In genomic region chr11:63938481-63939350, GRCh38 we compare ENCODE assay signal across 8 cellular contexts. TPM values are rescaled to one million over a fixed set of nuclear protein-coding genes. Genes with fewer than 3 reads are reported as not detected.
DNase-seq lines count a peak whose midpoint lies in the region; ATAC-seq and TF ChIP-seq lines count a peak whose summit lies in the region.

NAA40 (plus strand) TSS chr11:63939002; CDS start chr11:63939097, 95 bp downstream.

- H3K27me3 Mint-ChIP-seq in GM23338 (ENCODE audit: insufficient read depth, low read depth, poor library complexity) (peaks cover 18% of the 10 kb centered on the region), natural killer cell (ENCODE audit: low read depth in 2 of 2) (no peaks in the 10 kb centered on the region)

- peaks cover 8% of the 10 kb centered on the region for H3K4me1 ChIP-seq in GM23338 (ENCODE audit: insufficient read depth)

- peak within 1 kb of the TSS; percentile 76 for H3K4me3 ChIP-seq in GM23338

- peak within 1 kb of the TSS; percentile 97 for H2AFZ ChIP-seq in GM23338

- DNase-seq in EH (ENCODE audit: low read depth) (peak; percentile 96), GM23338 (ENCODE audit: low spot score) (peak; percentile 96), Kasumi-1 (lab: John Stamatoyannopoulos, UW) (peak; percentile 96), RKO (ENCODE audit: low spot score) (peak; percentile 98), activated T-helper 1 cell treated with Interleukin-2 at 50 U/mL for 16 hours (ENCODE audit: low read depth) (peak; percentile 88), fibroblast of gingiva (ENCODE audit: low read depth) (peak; percentile 94), natural killer cell (peak; percentile 91)
- peak; percentile 71 to 91 (median 84) for DNase-seq in stimulated activated naive CD4-positive, alpha-beta T cell (lab: John Stamatoyannopoulos, UW)

- H3K4me3 Mint-ChIP-seq in GM23338, result peak within 1 kb of the TSS; percentile 81
- peak within 1 kb of the TSS; percentile 89 for H3K4me3 Mint-ChIP-seq in natural killer cell

- no peaks in the 10 kb centered on the region; the same call in 2 of the 3 replicates for H3K36me3 Mint-ChIP-seq in GM23338 (ENCODE audit: low read depth)
- H3K36me3 Mint-ChIP-seq in natural killer cell, result no peaks in the 10 kb centered on the region

- H3K27ac Mint-ChIP-seq in GM23338 (peak within 1 kb of the TSS; percentile 87), natural killer cell (peak within 1 kb of the TSS; percentile 83 to 91)

- no peaks in the 10 kb centered on the region for H3K36me3 ChIP-seq in GM23338 (ENCODE audit: insufficient read depth)

- peaks cover 14% of the 10 kb centered on the region for H3K4me1 Mint-ChIP-seq in GM23338
- peaks cover 30 to 31% of the 10 kb centered on the region in 2 donors for H3K4me1 Mint-ChIP-seq in natural killer cell

- ATAC-seq in GM23338, result peak; percentile 89
- peak; percentile 89 to 94 (median 91) for ATAC-seq in natural killer cell

- peak within 1 kb of the TSS; percentile 96 for H3K4me2 ChIP-seq in GM23338

- H3F3A ChIP-seq in GM23338 (replicated peaks; ENCODE audit: low read depth), result peaks cover 23% of the 10 kb centered on the region

- no peaks in the 10 kb centered on the region for H3K9me2 ChIP-seq in GM23338 (ENCODE audit: insufficient read depth)

- peaks cover 46% of the 10 kb centered on the region for H3K79me2 ChIP-seq in GM23338 (replicated peaks; ENCODE audit: insufficient read depth)

- H4K20me1 ChIP-seq in GM23338 (replicated peaks; ENCODE audit: insufficient read depth), result peaks cover 24% of the 10 kb centered on the region

- H3K9me3 Mint-ChIP-seq in GM23338 (no peaks in the 10 kb centered on the region), natural killer cell (no peaks in the 10 kb centered on the region)

- intact Hi-C loops in natural killer cell (cut with micrococcal nuclease), result loop anchor here (2.0 to 5.0 kb wide), 3 partner anchors 50 to 100 kb away; partner anchors contain the start of gene MARK2

- H3K27me3 ChIP-seq in GM23338 (ENCODE audit: insufficient read depth), result no peaks in the 10 kb centered on the region

- TF ChIP-seq CTCF in GM23338 (conservative IDR thresholded peaks at IDR 0.05; ENCODE audit: low read depth in 2 of 2) (no peak), natural killer cell (IDR thresholded peaks at IDR 0.05) (no peak)

- peak within 1 kb of the TSS; percentile 95 for H3K27ac ChIP-seq in GM23338 (ENCODE audit: low read depth)

TF ChIP-seq in GM23338, 12 proteins besides CTCF, POLR2A, EP300 and RAD21 (continues in another document):
- TF ChIP-seq, protein P1, sequence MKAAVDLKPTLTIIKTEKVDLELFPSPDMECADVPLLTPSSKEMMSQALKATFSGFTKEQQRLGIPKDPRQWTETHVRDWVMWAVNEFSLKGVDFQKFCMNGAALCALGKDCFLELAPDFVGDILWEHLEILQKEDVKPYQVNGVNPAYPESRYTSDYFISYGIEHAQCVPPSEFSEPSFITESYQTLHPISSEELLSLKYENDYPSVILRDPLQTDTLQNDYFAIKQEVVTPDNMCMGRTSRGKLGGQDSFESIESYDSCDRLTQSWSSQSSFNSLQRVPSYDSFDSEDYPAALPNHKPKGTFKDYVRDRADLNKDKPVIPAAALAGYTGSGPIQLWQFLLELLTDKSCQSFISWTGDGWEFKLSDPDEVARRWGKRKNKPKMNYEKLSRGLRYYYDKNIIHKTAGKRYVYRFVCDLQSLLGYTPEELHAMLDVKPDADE (IDR thresholded peaks at IDR 0.05), result no peak
- TF ChIP-seq ZNF331 (CRISPR knock-in tag; IDR thresholded peaks at IDR 0.05; ENCODE audit: low read depth) (no peak), CREB1 (CRISPR knock-in tag; IDR thresholded peaks at IDR 0.05; ENCODE audit: low read depth) (peak; percentile 98), NANOG (IDR thresholded peaks at IDR 0.05; ENCODE audit: borderline replicate concordance) (no peak), STAT1 (IDR thresholded peaks at IDR 0.05; ENCODE audit: unreplicated experiment) (no peak), EZH2phosphoT487 (IDR thresholded peaks at IDR 0.05; ENCODE audit: unreplicated experiment) (no peak), POLR2AphosphoS5 (IDR thresholded peaks at IDR 0.05; ENCODE audit: low read depth) (no peak; the same call in 1 of the 2 replicates), ZNF114 (CRISPR knock-in tag; IDR thresholded peaks at IDR 0.05) (no peak), JUNB (IDR thresholded peaks at IDR 0.05; ENCODE audit: unreplicated experiment) (no peak)
- TF ChIP-seq, protein P2, sequence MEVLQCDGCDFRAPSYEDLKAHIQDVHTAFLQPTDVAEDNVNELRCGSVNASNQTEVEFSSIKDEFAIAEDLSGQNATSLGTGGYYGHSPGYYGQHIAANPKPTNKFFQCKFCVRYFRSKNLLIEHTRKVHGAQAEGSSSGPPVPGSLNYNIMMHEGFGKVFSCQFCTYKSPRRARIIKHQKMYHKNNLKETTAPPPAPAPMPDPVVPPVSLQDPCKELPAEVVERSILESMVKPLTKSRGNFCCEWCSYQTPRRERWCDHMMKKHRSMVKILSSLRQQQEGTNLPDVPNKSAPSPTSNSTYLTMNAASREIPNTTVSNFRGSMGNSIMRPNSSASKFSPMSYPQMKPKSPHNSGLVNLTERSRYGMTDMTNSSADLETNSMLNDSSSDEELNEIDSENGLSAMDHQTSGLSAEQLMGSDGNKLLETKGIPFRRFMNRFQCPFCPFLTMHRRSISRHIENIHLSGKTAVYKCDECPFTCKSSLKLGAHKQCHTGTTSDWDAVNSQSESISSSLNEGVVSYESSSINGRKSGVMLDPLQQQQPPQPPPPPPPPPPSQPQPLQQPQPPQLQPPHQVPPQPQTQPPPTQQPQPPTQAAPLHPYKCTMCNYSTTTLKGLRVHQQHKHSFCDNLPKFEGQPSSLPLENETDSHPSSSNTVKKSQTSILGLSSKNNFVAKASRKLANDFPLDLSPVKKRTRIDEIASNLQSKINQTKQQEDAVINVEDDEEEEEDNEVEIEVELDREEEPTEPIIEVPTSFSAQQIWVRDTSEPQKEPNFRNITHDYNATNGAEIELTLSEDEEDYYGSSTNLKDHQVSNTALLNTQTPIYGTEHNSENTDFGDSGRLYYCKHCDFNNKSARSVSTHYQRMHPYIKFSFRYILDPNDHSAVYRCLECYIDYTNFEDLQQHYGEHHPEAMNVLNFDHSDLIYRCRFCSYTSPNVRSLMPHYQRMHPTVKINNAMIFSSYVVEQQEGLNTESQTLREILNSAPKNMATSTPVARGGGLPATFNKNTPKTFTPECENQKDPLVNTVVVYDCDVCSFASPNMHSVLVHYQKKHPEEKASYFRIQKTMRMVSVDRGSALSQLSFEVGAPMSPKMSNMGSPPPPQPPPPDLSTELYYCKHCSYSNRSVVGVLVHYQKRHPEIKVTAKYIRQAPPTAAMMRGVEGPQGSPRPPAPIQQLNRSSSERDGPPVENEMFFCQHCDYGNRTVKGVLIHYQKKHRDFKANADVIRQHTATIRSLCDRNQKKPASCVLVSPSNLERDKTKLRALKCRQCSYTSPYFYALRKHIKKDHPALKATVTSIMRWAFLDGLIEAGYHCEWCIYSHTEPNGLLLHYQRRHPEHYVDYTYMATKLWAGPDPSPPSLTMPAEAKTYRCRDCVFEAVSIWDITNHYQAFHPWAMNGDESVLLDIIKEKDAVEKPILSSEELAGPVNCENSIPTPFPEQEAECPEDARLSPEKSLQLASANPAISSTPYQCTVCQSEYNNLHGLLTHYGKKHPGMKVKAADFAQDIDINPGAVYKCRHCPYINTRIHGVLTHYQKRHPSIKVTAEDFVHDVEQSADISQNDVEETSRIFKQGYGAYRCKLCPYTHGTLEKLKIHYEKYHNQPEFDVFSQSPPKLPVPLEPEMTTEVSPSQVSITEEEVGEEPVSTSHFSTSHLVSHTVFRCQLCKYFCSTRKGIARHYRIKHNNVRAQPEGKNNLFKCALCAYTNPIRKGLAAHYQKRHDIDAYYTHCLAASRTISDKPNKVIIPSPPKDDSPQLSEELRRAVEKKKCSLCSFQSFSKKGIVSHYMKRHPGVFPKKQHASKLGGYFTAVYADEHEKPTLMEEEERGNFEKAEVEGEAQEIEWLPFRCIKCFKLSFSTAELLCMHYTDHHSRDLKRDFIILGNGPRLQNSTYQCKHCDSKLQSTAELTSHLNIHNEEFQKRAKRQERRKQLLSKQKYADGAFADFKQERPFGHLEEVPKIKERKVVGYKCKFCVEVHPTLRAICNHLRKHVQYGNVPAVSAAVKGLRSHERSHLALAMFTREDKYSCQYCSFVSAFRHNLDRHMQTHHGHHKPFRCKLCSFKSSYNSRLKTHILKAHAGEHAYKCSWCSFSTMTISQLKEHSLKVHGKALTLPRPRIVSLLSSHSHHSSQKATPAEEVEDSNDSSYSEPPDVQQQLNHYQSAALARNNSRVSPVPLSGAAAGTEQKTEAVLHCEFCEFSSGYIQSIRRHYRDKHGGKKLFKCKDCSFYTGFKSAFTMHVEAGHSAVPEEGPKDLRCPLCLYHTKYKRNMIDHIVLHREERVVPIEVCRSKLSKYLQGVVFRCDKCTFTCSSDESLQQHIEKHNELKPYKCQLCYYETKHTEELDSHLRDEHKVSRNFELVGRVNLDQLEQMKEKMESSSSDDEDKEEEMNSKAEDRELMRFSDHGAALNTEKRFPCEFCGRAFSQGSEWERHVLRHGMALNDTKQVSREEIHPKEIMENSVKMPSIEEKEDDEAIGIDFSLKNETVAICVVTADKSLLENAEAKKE (CRISPR knock-in tag; IDR thresholded peaks at IDR 0.05), result no peak

RNA-seq across cellular contexts. Expression of gene NAA40, which starts in this region (rescaled TPM):
- total RNA-seq in GM23338 (2014; rRNA removed; shearing (Covaris generic)), result 24.6 and 26.8 TPM in 2 replicates
- polyA plus RNA-seq in GM23338 (2016; fragmentation: Nextera tagmentation; extraction: Ambion mirVana), result 10.1 and 12.1 TPM in 2 replicates
- total RNA-seq in natural killer cell, result 10 to 100 TPM; 44.8 to 72.1 (median 57.4) TPM

Comparison
In these comparisons a context has a peak if more than half of its experiments do, and no peak if none do; other contexts are left out.
1. Peak in every context shown above with its lines: DNase-seq, ATAC-seq, H3K4me3 ChIP-seq and H3K27ac ChIP-seq.